In the genomic region with DNA sequence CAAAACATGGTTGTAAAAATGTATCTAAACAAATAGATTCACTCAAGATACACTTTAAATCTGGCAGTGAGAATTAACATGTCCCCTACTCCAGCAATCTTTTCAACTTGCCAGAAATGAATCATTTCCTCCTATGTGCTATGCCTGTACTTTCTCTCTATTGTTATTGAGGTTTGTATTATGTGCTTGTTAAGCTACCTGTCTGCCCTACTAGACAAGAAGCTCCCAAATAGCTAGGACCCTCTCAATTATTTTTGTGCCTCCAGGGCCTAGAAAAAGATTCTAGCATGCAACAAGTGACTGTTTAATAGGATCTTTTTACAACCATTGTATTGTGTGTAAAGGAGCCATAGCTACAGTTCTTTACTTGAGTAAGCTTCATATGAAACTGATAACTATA, we compare ENCODE assay signal across 2 cellular contexts.
TF ChIP-seq lines count a peak whose summit lies in the region.

No MANE protein-coding gene starts in this region.

TF ChIP-seq in SK-N-SH, 30 proteins besides CTCF, POLR2A, EP300 and RAD21 (continued from another document):
- TF ChIP-seq, protein P1, sequence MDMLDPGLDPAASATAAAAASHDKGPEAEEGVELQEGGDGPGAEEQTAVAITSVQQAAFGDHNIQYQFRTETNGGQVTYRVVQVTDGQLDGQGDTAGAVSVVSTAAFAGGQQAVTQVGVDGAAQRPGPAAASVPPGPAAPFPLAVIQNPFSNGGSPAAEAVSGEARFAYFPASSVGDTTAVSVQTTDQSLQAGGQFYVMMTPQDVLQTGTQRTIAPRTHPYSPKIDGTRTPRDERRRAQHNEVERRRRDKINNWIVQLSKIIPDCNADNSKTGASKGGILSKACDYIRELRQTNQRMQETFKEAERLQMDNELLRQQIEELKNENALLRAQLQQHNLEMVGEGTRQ (IDR thresholded peaks at IDR 0.05; ENCODE audit: borderline replicate concordance, low read depth, low read length), result no peak
- TF ChIP-seq ZBTB33 (IDR thresholded peaks at IDR 0.05; ENCODE audit: borderline replicate concordance, low read depth), result no peak
- no peak for TF ChIP-seq TAF1 (IDR thresholded peaks at IDR 0.05; ENCODE audit: borderline replicate concordance, low read depth, low read length)
- TF ChIP-seq, protein P2, sequence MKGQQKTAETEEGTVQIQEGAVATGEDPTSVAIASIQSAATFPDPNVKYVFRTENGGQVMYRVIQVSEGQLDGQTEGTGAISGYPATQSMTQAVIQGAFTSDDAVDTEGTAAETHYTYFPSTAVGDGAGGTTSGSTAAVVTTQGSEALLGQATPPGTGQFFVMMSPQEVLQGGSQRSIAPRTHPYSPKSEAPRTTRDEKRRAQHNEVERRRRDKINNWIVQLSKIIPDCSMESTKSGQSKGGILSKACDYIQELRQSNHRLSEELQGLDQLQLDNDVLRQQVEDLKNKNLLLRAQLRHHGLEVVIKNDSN (IDR thresholded peaks at IDR 0.05; ENCODE audit: borderline replicate concordance, low read depth), result no peak
- no peak for TF ChIP-seq SMC3 (IDR thresholded peaks at IDR 0.05; ENCODE audit: low read depth, low read length)
- TF ChIP-seq POLR2AphosphoS5 (IDR thresholded peaks at IDR 0.05; ENCODE audit: low read depth, low read length), result no peak

TF ChIP-seq in SK-N-SH treated with all-trans-retinoic acid at 6 μM for 48 hours, 23 proteins besides CTCF, POLR2A, EP300 and RAD21 (continued from another document):
- TF ChIP-seq SNAI2 (CRISPR knock-in tag; IDR thresholded peaks at IDR 0.05) (no peak), ZNF70 (CRISPR knock-in tag; IDR thresholded peaks at IDR 0.05) (no peak)
